ENCODE assay signal across 8 cellular contexts in the genomic region with DNA sequence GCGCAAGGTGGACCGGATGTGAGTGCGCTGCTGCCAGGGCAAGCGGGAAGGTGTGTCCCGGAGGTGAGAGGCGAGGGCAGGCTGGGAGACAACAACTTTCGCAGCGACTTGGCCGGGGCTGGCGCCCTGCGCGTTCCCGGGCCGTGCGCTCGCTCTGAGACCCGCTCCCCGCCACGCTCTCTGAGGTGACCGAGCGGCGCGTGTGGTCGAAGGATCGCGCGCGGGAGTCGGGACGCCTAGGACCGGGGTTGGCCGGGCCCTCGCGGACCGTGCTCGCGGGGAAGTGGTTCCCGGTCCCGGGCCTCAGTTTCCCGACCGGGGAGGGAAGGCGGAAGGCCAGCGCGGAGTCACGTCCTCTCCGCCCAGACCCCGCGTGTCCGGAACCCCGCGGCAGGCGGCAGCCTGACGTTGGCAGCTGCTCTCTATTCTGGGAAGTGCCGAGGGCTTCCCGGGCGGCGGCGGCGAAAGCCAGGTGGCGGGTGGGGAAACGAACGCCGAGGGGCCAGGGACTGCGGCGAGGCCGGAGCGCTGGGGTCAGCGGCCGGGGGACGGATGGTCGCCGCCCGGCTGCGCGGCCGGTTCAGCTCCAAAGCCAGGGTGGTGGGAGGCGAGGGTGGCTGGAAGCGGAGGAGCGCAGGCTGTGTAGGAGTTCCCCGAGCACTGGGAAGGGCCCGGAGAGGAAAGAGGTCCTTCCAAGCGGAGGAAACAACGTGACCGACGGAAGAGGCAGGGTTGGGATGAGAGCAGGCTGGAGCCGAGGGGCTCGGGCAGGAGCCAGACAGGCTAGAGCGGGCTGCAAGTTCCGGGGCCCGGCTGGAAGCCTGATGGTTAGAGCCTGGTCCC. TPM values are rescaled to one million over a fixed set of nuclear protein-coding genes. Genes with fewer than 3 reads are reported as not detected.
DNase-seq lines count a peak whose midpoint lies in the region; ATAC-seq, FAIRE-seq and TF ChIP-seq lines count a peak whose summit lies in the region.

No MANE protein-coding gene starts in this region.

- H3K4me3 Mint-ChIP-seq in immature natural killer cell, result peak overlapping the region; percentile 78 to 88 (median 83)

- in situ Hi-C loops in K562 (cut with MboI), result no loop called here

- no peaks in the 10 kb centered on the region for H3K36me3 Mint-ChIP-seq in immature natural killer cell

- TF ChIP-seq CTCF in K562 (IDR thresholded peaks at IDR 0.05 in 2 of 3, conservative IDR thresholded peaks at IDR 0.05 in 1 of 3; ENCODE audit: insufficient read depth in 2 of 3, low read depth in 1 of 3, low read length in 3 of 3), result no peak

- H3K36me3 ChIP-seq in K562 (ENCODE audit: control insufficient read depth, insufficient read depth, low read length), result peaks cover 22% of the 10 kb centered on the region; the same call in 2 of the 3 replicates

- CTCF ChIA-PET in K562 (lab: Yijun Ruan, JAX; ENCODE audit: low intra/inter-chr PET ratio), result no interaction called here

- H3K9me1 ChIP-seq in K562 (ENCODE audit: control insufficient read depth, insufficient read depth, low read length), result no peaks in the 10 kb centered on the region

- peak; percentile 8 for DNase-seq in DMS79 treated with DMSO at 0.1 percent for 48 hours (lab: John Stamatoyannopoulos, UW)
- DNase-seq in DMS79 (lab: John Stamatoyannopoulos, UW), result no peak
- DNase-seq in RCC 7860 (ENCODE audit: low spot score), result peak; percentile 44
- DNase-seq in K562 (ENCODE audit: extremely low read depth in 1 of 4, low spot score in 3 of 4), result peak in 2 of 4 experiments; percentile 58 to 65
- DNase-seq in immature natural killer cell, result peak in 2 of 3 donors; percentile 38 to 39
- peak; percentile 71 for DNase-seq in stimulated activated CD4-positive, alpha-beta T cell treated with anti-CD3 and anti-CD28 coated beads, Interleukin-15, amount 100 ng/mL, for 24 hours
- no peak for DNase-seq in anterior cingulate cortex (lab: John Stamatoyannopoulos, UW)

- peak overlapping the region; percentile 85 to 100 for H3K9ac ChIP-seq in K562 (ENCODE audit: insufficient read depth in 1 of 2, low read depth in 2 of 2, low read length in 2 of 2)

- POLR2A ChIA-PET in K562 (lab: Yijun Ruan, JAX), result interaction anchor here (1.3 kb wide), 1 partner anchor 90 kb away, joined by 3 read pairs; no protein-coding TSS in a partner anchor

- no peak for TF ChIP-seq POLR2A in K562 (conservative IDR thresholded peaks at IDR 0.05)

- 4% methylated on average over 51 of the region's 90 CpGs for WGBS in K562 (ENCODE audit: insufficient coverage, low coverage, missing lambda C conversion rate)

- no peaks in the 10 kb centered on the region for H4K20me1 ChIP-seq in K562 (replicated peaks; ENCODE audit: control insufficient read depth, insufficient read depth, low read length)

- H3K27ac Mint-ChIP-seq in immature natural killer cell, result peak overlapping the region in 1 of 6 donors; percentile 43

- peak overlapping the region; percentile 83 for H3K27ac ChIP-seq in K562 (ENCODE audit: extremely low read depth, low read depth, low read length)

- TF ChIP-seq EP300 in K562 (IDR thresholded peaks at IDR 0.05; ENCODE audit: low read length), result no peak

- H3K9me3 ChIP-seq in K562 (replicated peaks; ENCODE audit: control insufficient read depth, insufficient read depth, low read depth, low read length), result peaks cover 4% of the 10 kb centered on the region

- no peaks in the 10 kb centered on the region for H3K27me3 ChIP-seq in K562 (ENCODE audit: control insufficient read depth in 2 of 2, insufficient read depth in 2 of 2, low read length in 2 of 2)

- no peaks in the 10 kb centered on the region for H3K9me3 Mint-ChIP-seq in immature natural killer cell

- no TSS peak for BruUV-seq in K562 (replicated peaks; lab: Mats Ljungman, UMichigan)

- peak; percentile 29 for ATAC-seq in HG03025 (IDR thresholded peaks at IDR 0.05; ENCODE audit: low FRiP score, unreplicated experiment)
- ATAC-seq in K562, result peak; percentile 5

- FAIRE-seq in RCC 7860 (lab: Jason Lieb, UNC) (no peak), K562 (lab: Jason Lieb, UNC) (no peak)

- intact Hi-C loops in K562 (cut with micrococcal nuclease), result no loop called here

- peaks cover 18 to 21% of the 10 kb centered on the region in 2 donors for H3K4me1 Mint-ChIP-seq in immature natural killer cell

- peak overlapping the region; percentile 88 for H3K4me2 ChIP-seq in K562 (ENCODE audit: insufficient read depth, low read length)

- H3K79me2 ChIP-seq in K562 (ENCODE audit: control insufficient read depth, insufficient read depth, low read length), result peaks cover 55% of the 10 kb centered on the region

- peak overlapping the region; percentile 88 for H2AFZ ChIP-seq in K562 (ENCODE audit: low read depth, low read length)

- peak overlapping the region; percentile 91 for H3K4me3 ChIP-seq in K562

- H3K4me1 ChIP-seq in K562 (replicated peaks in 1 of 2; ENCODE audit: control insufficient read depth in 2 of 2, insufficient read depth in 2 of 2, low read length in 2 of 2), result peaks cover 6 to 21% of the 10 kb centered on the region in 2 experiments; a peak in 4 of 5 replicates

- H3K27me3 Mint-ChIP-seq in immature natural killer cell (ENCODE audit: low read depth in 3 of 3), result peaks cover 8 to 38% (median 24%) of the 10 kb centered on the region in 3 donors

- TF ChIP-seq RAD21 in K562 (CRISPR knock-in tag; conservative IDR thresholded peaks at IDR 0.05 in 1 of 2, IDR thresholded peaks at IDR 0.05 in 1 of 2), result no peak

TF ChIP-seq in K562, 482 proteins besides CTCF, POLR2A, EP300 and RAD21 (continues in another document):
- no peak for TF ChIP-seq ZZZ3 (IDR thresholded peaks at IDR 0.05)
- no peak for TF ChIP-seq FOS (IDR thresholded peaks at IDR 0.05; ENCODE audit: extremely low read depth, insufficient read length)
- TF ChIP-seq, protein P1, sequence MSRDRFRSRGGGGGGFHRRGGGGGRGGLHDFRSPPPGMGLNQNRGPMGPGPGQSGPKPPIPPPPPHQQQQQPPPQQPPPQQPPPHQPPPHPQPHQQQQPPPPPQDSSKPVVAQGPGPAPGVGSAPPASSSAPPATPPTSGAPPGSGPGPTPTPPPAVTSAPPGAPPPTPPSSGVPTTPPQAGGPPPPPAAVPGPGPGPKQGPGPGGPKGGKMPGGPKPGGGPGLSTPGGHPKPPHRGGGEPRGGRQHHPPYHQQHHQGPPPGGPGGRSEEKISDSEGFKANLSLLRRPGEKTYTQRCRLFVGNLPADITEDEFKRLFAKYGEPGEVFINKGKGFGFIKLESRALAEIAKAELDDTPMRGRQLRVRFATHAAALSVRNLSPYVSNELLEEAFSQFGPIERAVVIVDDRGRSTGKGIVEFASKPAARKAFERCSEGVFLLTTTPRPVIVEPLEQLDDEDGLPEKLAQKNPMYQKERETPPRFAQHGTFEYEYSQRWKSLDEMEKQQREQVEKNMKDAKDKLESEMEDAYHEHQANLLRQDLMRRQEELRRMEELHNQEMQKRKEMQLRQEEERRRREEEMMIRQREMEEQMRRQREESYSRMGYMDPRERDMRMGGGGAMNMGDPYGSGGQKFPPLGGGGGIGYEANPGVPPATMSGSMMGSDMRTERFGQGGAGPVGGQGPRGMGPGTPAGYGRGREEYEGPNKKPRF (IDR thresholded peaks at IDR 0.05; ENCODE audit: low read depth, low read length), result no peak

RNA-seq across cellular contexts. Expression of gene IGF2BP2, which starts 1.0 kb away (rescaled TPM):
- 69.6 and 146 TPM in 2 replicates for total RNA-seq in K562 (2011; cell fraction: chromatin; rRNA removed; ENCODE audit: low replicate concordance)
- 23.8 and 33.3 TPM in 2 replicates for total RNA-seq in K562 (2011; cell fraction: nucleolus; rRNA removed)
- total RNA-seq in K562 (2011; cell fraction: nucleoplasm; rRNA removed), result 45.3 and 46.5 TPM in 2 replicates
- total RNA-seq in K562 (2014; rRNA removed), result 39.4 and 39.8 TPM in 2 replicates
- total RNA-seq in K562 (2014; rRNA removed; fragmentation: Illumina TruSeq; extraction: Trizol), result 31.9 and 35.7 TPM in 2 replicates
- 30.5 and 32.3 TPM in 2 replicates for total RNA-seq in K562 (2015; rRNA removed; fragmentation: Illumina TruSeq; extraction: Trizol)
- 57.3 and 59.6 TPM in 2 replicates for total RNA-seq in K562 (2021)
- polyA plus RNA-seq in K562 (2011; rRNA removed), result 3.4 and 5.2 TPM in 2 replicates
- 0.95 and 2.9 TPM in 2 replicates for polyA plus RNA-seq in K562 (2011; cell fraction: cytosol; rRNA removed)
- 11.1 and 17.4 TPM in 2 replicates for polyA plus RNA-seq in K562 (2011; cell fraction: nucleus; rRNA removed)
- 32.3 and 35.2 TPM in 2 replicates for polyA plus RNA-seq in K562 (2012)
- polyA plus RNA-seq in K562 (2014; fragmentation: Illumina TruSeq; extraction: Trizol), result 50.0 and 58.5 TPM in 2 replicates
- polyA plus RNA-seq in K562 (2014; fragmentation: Nextera tagmentation; extraction: Ambion mirVana), result 1 to 10 TPM; 3.2 to 3.5 TPM
- polyA plus RNA-seq in K562 (2014; rRNA removed), result 21.1 and 27.7 TPM in 2 replicates
- polyA minus RNA-seq in K562 (2011; rRNA and poly(A)+ RNA removed), result 13.0 and 18.7 TPM in 2 replicates
- polyA minus RNA-seq in K562 (2011; cell fraction: cytosol; rRNA and poly(A)+ RNA removed), result 9.4 and 13.0 TPM in 2 replicates
- polyA minus RNA-seq in K562 (2011; cell fraction: nucleus; rRNA and poly(A)+ RNA removed), result 17.1 and 20.3 TPM in 2 replicates
- polyA plus RNA-seq in immature natural killer cell, result under 1 TPM; 0.42 to 0.86 (median 0.43) TPM

Comparison
In these comparisons a context has a peak if more than half of its experiments do, and no peak if none do; other contexts are left out.
1. DNase-seq: peak in DMS79 treated with DMSO at 0.1 percent for 48 hours (single experiment), RCC 7860 (single experiment), immature natural killer cell (2 of 3) and stimulated activated CD4-positive, alpha-beta T cell treated with anti-CD3 and anti-CD28 coated beads, Interleukin-15, amount 100 ng/mL, for 24 hours (single experiment); none in DMS79 (single experiment) and anterior cingulate cortex (0 of 58).